Comparison of ENCODE assay signal across 8 cellular contexts in genomic region chr1:183477986-183478781, GRCh38. TPM values are rescaled to one million over a fixed set of nuclear protein-coding genes. Genes with fewer than 3 reads are reported as not detected.
DNase-seq lines count a peak whose midpoint lies in the region; ATAC-seq, FAIRE-seq and TF ChIP-seq lines count a peak whose summit lies in the region.

No MANE protein-coding gene starts in this region.

- no peaks in the 10 kb centered on the region for H3K9me3 Mint-ChIP-seq in activated naive CD4-positive, alpha-beta T cell treated with anti-CD3 and anti-CD28 coated beads, Interleukin-2, amount 50 U/mL, for 72 hours
- H3K9me3 Mint-ChIP-seq in HFFc6: no peaks in the 10 kb centered on the region

- peak; percentile 42 for ATAC-seq in GM19467 (IDR thresholded peaks at IDR 0.05; ENCODE audit: unreplicated experiment)
- ATAC-seq in HG03457 (IDR thresholded peaks at IDR 0.05; ENCODE audit: unreplicated experiment): peak; percentile 34
- ATAC-seq in activated naive CD4-positive, alpha-beta T cell treated with anti-CD3 and anti-CD28 coated beads, Interleukin-2, amount 50 U/mL, for 72 hours: peak in 1 of 2 donors; percentile 81

- H3K4me1 Mint-ChIP-seq in HFFc6 (ENCODE audit: low read depth): peaks cover 63% of the 10 kb centered on the region

- no peak overlapping the region for H3K4me3 Mint-ChIP-seq in HFFc6

- no peak for TF ChIP-seq CTCF in GM10266 (IDR thresholded peaks at IDR 0.05; ENCODE audit: control insufficient read depth, insufficient read depth, low read depth, missing control alignments)
- TF ChIP-seq CTCF in HFFc6 (IDR thresholded peaks at IDR 0.05): no peak

- peak overlapping the region; percentile 51 to 67 for H3K27ac Mint-ChIP-seq in activated naive CD4-positive, alpha-beta T cell treated with anti-CD3 and anti-CD28 coated beads, Interleukin-2, amount 50 U/mL, for 72 hours
- no peak overlapping the region; the same call in 1 of the 2 replicates for H3K27ac Mint-ChIP-seq in HFFc6

- FAIRE-seq in RCC 7860 (lab: Jason Lieb, UNC): no peak

- no peaks in the 10 kb centered on the region; the same call in 1 of the 2 replicates for H3K27me3 Mint-ChIP-seq in HFFc6 (ENCODE audit: insufficient read depth)

- DNase-seq in GM10266 (ENCODE audit: extremely low spot score) (peak; percentile 17), iPS-NIHi7 (ENCODE audit: extremely low spot score) (no peak), HFFc6 (no peak), RCC 7860 (ENCODE audit: low spot score) (no peak), cerebellar nuclear complex (lab: John Stamatoyannopoulos, UW) (no peak)
- DNase-seq in activated naive CD4-positive, alpha-beta T cell treated with anti-CD3 and anti-CD28 coated beads, Interleukin-2, amount 50 U/mL, for 72 hours (ENCODE audit: low spot score in 2 of 2): no peak

- peaks cover 5 to 14% of the 10 kb centered on the region in 2 donors for H3K36me3 Mint-ChIP-seq in activated naive CD4-positive, alpha-beta T cell treated with anti-CD3 and anti-CD28 coated beads, Interleukin-2, amount 50 U/mL, for 72 hours
- H3K36me3 Mint-ChIP-seq in HFFc6 (ENCODE audit: low read depth): peaks cover 9% of the 10 kb centered on the region; the same call in 1 of the 2 replicates

RNA-seq across cellular contexts. Expression of gene SMG7, which starts 5.9 kb away (rescaled TPM):
- total RNA-seq in activated naive CD4-positive, alpha-beta T cell treated with anti-CD3 and anti-CD28 coated beads, Interleukin-2, amount 50 U/mL, for 72 hours: 10 to 100 TPM; 60.9 to 63.4 TPM
- total RNA-seq in HFFc6 (2021; fragmentation: NEBNext Ultra II Directional; extraction: Animal tissue kit (Norgen Biotek cat#: 25700)): 10 to 100 TPM; 49.5 to 63.6 (median 55.5) TPM
